Comparison of ENCODE assay signal across 1 cellular context in genomic region chr10:124497196-124497990, GRCh38.
TF ChIP-seq lines count a peak whose summit lies in the region.

No MANE protein-coding gene starts in this region.

TF ChIP-seq in SK-N-SH, 30 proteins besides CTCF, POLR2A, EP300 and RAD21 (continued from another document):
- TF ChIP-seq REST (IDR thresholded peaks at IDR 0.05; ENCODE audit: low read depth, low read length) = no peak
- TF ChIP-seq FOSL2 (IDR thresholded peaks at IDR 0.05; ENCODE audit: borderline replicate concordance, low read depth) = no peak
- no peak for TF ChIP-seq POLR2AphosphoS5 (IDR thresholded peaks at IDR 0.05; ENCODE audit: low read depth, low read length)
- no peak for TF ChIP-seq NRF1 (IDR thresholded peaks at IDR 0.05; ENCODE audit: low read depth, low read length)
- TF ChIP-seq ZBTB33 (IDR thresholded peaks at IDR 0.05; ENCODE audit: borderline replicate concordance, low read depth) = no peak
- TF ChIP-seq GATA2 (CRISPR knock-in tag; IDR thresholded peaks at IDR 0.05) = no peak
- TF ChIP-seq GABPA (IDR thresholded peaks at IDR 0.05; ENCODE audit: low read depth) = no peak
- TF ChIP-seq FOXJ3 (CRISPR knock-in tag; IDR thresholded peaks at IDR 0.05) = no peak
- no peak for TF ChIP-seq USF2 (IDR thresholded peaks at IDR 0.05; ENCODE audit: borderline replicate concordance, low read depth, low read length)
